12 cellular contexts compared by ENCODE assay signal in the genomic region with DNA sequence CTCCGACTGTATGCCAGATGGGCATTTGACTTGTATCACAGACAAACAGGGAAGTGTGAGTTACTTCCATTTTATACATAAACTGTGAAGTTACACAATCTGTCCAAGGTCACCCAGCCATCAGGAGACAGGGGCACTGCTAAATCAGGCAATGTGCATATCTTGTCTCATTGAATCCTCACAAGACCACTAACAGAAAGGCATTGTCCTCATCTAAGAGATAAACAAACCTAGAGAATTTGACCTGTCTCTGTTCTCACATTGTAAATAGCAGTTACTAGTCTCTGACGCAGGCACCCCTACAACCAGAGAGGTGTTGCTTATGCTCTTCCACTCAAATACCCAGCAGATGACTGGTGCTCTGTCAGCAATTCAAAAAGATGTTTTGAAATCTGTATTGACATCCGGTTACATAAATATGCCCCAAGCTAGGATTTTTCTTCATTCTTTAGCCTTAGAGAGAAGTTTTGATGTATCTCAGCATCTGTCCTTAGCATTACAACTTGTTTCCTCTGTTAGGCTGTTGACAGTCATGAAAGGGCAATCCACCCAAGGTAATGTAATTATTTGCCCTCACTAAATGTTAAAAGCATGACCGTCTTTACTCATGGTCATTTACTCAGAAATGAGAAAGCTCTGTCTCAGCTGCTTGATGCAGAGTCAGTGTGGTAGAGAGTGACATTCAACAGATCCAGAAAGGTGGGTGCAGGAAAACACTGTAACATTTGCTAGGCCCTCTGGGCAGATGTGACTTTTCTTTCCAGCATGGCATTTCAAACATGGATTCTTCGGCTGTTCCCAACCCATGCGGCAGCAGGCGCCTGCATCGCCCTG.
DNase-seq lines count a peak whose midpoint lies in the region; ATAC-seq and FAIRE-seq lines count a peak whose summit lies in the region.
"Had no signal": no experiment of that assay in that cellular context is flagged by ENCODE, and none has a peak within 500 bp of the region (broad histone marks: within the 10 kb centered on the region; RNA-seq: fewer than 3 reads in every experiment).

No MANE protein-coding gene starts in this region.

- no peaks in the 10 kb centered on the region for H3K9me3 Mint-ChIP-seq in stimulated activated naive B cell treated with anti-CD40 and anti-IgM and Interleukin-4, amounts not matched to agents 10 μg/mL and 1 μg/mL and 100 μg/mL, for 72 hours

- H3K36me3 Mint-ChIP-seq in stimulated activated naive B cell treated with anti-CD40 and anti-IgM and Interleukin-4, amounts not matched to agents 10 μg/mL and 1 μg/mL and 100 μg/mL, for 72 hours = peaks cover 6 to 14% of the 10 kb centered on the region in 2 donors

- peaks cover 15% of the 10 kb centered on the region for H3K4me1 ChIP-seq in adipocyte (ENCODE audit: control insufficient read depth, insufficient read depth, low read length)

- H3K9ac ChIP-seq in adipocyte (ENCODE audit: low read length) = no peak overlapping the region

- H3K4me1 Mint-ChIP-seq in stimulated activated naive B cell treated with anti-CD40 and anti-IgM and Interleukin-4, amounts not matched to agents 10 μg/mL and 1 μg/mL and 100 μg/mL, for 72 hours = peaks cover 22 to 53% of the 10 kb centered on the region in 2 donors

- H3K36me3 ChIP-seq in adipocyte (ENCODE audit: control insufficient read depth, insufficient read depth, low read length, severe bottlenecking) = no peaks in the 10 kb centered on the region

- peak; percentile 26 for DNase-seq in HuH-7.5 (ENCODE audit: low spot score)
- DNase-seq in adipocyte (ENCODE audit: low read depth) = peak; percentile 39
- DNase-seq in stimulated activated naive B cell treated with anti-CD40 and anti-IgM and Interleukin-4, amounts not matched to agents 10 μg/mL and 1 μg/mL and 100 μg/mL, for 72 hours = no peak
- no peak for DNase-seq in NK-92 treated with Interleukin-12 subunit alpha and Interleukin-12 subunit beta, amount 100 ng/mL, for 24 hours (lab: John Stamatoyannopoulos, UW)
- DNase-seq: activated CD8-positive, alpha-beta memory T cell treated with anti-CD3 and anti-CD28 coated beads, Interleukin-2, amount 50 U/mL, for 4 hours; NCI-H345; psoas muscle; T-helper 1 cell had no signal

- H3K27ac Mint-ChIP-seq in stimulated activated naive B cell treated with anti-CD40 and anti-IgM and Interleukin-4, amounts not matched to agents 10 μg/mL and 1 μg/mL and 100 μg/mL, for 72 hours = peak overlapping the region; percentile 56

- H3K4me3 Mint-ChIP-seq in stimulated activated naive B cell treated with anti-CD40 and anti-IgM and Interleukin-4, amounts not matched to agents 10 μg/mL and 1 μg/mL and 100 μg/mL, for 72 hours = no peak overlapping the region

- peak; percentile 90 for FAIRE-seq in islet of Langerhans (lab: Jason Lieb, UNC)
- FAIRE-seq: colon had no signal

- H3K9me3 ChIP-seq in adipocyte (ENCODE audit: control insufficient read depth, low read length) = no peaks in the 10 kb centered on the region
- H3K9me3 ChIP-seq: psoas muscle had no signal

- no peak overlapping the region for H3K4me3 ChIP-seq in adipocyte (ENCODE audit: low read length)
- H3K4me3 ChIP-seq: psoas muscle had no signal

- no peaks in the 10 kb centered on the region for H3K27me3 Mint-ChIP-seq in stimulated activated naive B cell treated with anti-CD40 and anti-IgM and Interleukin-4, amounts not matched to agents 10 μg/mL and 1 μg/mL and 100 μg/mL, for 72 hours

- no peaks in the 10 kb centered on the region for H3K27me3 ChIP-seq in adipocyte (replicated peaks; ENCODE audit: control insufficient read depth, insufficient read depth, low read length)

- ATAC-seq in stimulated activated naive B cell treated with anti-CD40 and anti-IgM and Interleukin-4, amounts not matched to agents 10 μg/mL and 1 μg/mL and 100 μg/mL, for 72 hours (replicated peaks) = peak in 1 of 2 donors; percentile 26
- ATAC-seq in HG02870 (IDR thresholded peaks at IDR 0.05; ENCODE audit: unreplicated experiment) = no peak
- no peak for ATAC-seq in activated CD4-positive, CD25-positive, alpha-beta regulatory T cell treated with anti-CD3 and anti-CD28 coated beads, Interleukin-2, amount 50 U/mL, for 24 hours

Comparison
In these comparisons a context has a peak if more than half of its experiments do, and no peak if none do; other contexts are left out.
1. DNase-seq: peak in HuH-7.5 (single experiment) and adipocyte (single experiment); none in stimulated activated naive B cell treated with anti-CD40 and anti-IgM and Interleukin-4, amounts not matched to agents 10 μg/mL and 1 μg/mL and 100 μg/mL, for 72 hours (single experiment) and NK-92 treated with Interleukin-12 subunit alpha and Interleukin-12 subunit beta, amount 100 ng/mL, for 24 hours (single experiment).